ENCODE assay signal across 25 cellular contexts in the genomic region with DNA sequence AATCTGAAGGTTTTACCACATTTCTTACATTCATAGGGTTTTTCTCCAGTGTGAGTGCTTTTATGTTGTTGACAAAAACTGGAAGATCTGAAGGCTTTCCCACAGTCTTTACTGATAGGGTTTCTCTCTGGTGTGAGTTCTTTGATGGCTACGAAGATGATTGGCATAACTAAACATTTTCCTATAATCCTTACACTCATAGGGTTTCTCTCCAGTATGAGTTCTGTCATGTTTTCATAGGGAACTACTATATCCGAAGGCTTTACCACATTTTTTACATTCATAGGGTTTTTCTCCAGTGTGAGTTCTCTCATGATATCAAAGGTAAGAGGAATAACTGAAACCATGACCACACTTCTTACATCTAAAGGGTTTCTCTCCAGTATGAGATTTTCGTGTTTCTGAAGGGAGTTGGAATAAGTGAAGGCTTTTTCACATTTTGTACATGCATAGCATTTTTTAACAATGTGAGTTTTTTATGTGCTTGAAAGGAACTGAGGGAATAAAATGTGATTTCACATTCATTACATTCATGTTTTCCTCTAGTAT.
"Had no signal": no experiment of that assay in that cellular context is flagged by ENCODE, and none has a peak within 500 bp of the region (broad histone marks: within the 10 kb centered on the region; RNA-seq: fewer than 3 reads in every experiment).

No MANE protein-coding gene starts in this region.

- H3K36me3 ChIP-seq: esophagus squamous epithelium, gastrocnemius medialis, heart right ventricle, left lung, lower lobe of right lung had no signal

- FAIRE-seq: colon, endothelial cell of umbilical vein, islet of Langerhans, keratinocyte had no signal

- ATAC-seq: gastrocnemius medialis, heart right ventricle, left cardiac atrium, left lung, left ventricle myocardium superior, lower lobe of right lung, mucosa of descending colon had no signal

- H3K4me1 Mint-ChIP-seq: mesothelial cell of epicardium, naive B cell had no signal

- H3K4me3 Mint-ChIP-seq: mesothelial cell of epicardium, naive B cell had no signal

- H3K27me3 Mint-ChIP-seq: naive B cell had no signal

- H3K27ac ChIP-seq: coronary artery, dorsolateral prefrontal cortex, esophagus squamous epithelium, gastrocnemius medialis, heart right ventricle, left lung, lower lobe of right lung had no signal

- H3K27ac Mint-ChIP-seq: mesothelial cell of epicardium, naive B cell had no signal

- H3K27me3 ChIP-seq: esophagus squamous epithelium, gastrocnemius medialis, heart right ventricle, left lung had no signal

- DNase-seq: dermis blood vessel endothelial cell; dorsolateral prefrontal cortex; effector CD4-positive, alpha-beta T cell; effector memory CD4-positive, alpha-beta T cell; esophagus squamous epithelium; foreskin fibroblast; foreskin melanocyte; gastrocnemius medialis; glutamatergic neuron; head of caudate nucleus; heart right ventricle; hypothalamus; left cardiac atrium; left lung; left ventricle myocardium superior; lower lobe of right lung; mesenchymal stem cell; mucosa of descending colon; naive B cell had no signal

- H3K4me1 ChIP-seq: esophagus squamous epithelium, gastrocnemius medialis, heart right ventricle, left lung, lower lobe of right lung had no signal

- H3K4me3 ChIP-seq: coronary artery, dorsolateral prefrontal cortex, esophagus squamous epithelium, gastrocnemius medialis, heart right ventricle, left lung, lower lobe of right lung, mucosa of descending colon had no signal
